Comparison of ENCODE assay signal across 11 cellular contexts in genomic region chr4:6746721-6747689, GRCh38. TPM values are rescaled to one million over a fixed set of nuclear protein-coding genes. Genes with fewer than 3 reads are reported as not detected.
A peak's percentile ranks its signal among the peaks of the same experiment; 100 is the strongest.
DNase-seq lines count a peak whose midpoint lies in the region; ATAC-seq, FAIRE-seq and TF ChIP-seq lines count a peak whose summit lies in the region.
"Had no signal": no experiment of that assay in that cellular context is flagged by ENCODE, and none has a peak within 500 bp of the region (broad histone marks: within the 10 kb centered on the region; RNA-seq: fewer than 3 reads in every experiment).

No MANE protein-coding gene starts in this region.

- H4K20me1 ChIP-seq in astrocyte (ENCODE audit: insufficient read depth, low read length) = no peaks in the 10 kb centered on the region

- H3K36me3 Mint-ChIP-seq in astrocyte (ENCODE audit: low read depth, unreplicated experiment) = no peaks in the 10 kb centered on the region

- H3K9me3 Mint-ChIP-seq in astrocyte (ENCODE audit: unreplicated experiment) = no peaks in the 10 kb centered on the region
- H3K9me3 Mint-ChIP-seq: T-helper 1 cell treated with Interleukin-12 subunit alpha and Interleukin-12 subunit beta and Interleukin-4 antibody, amounts not matched to agents 30 μg/mL and 1 μg/mL, for 36 hours had no signal

- FAIRE-seq in astrocyte (lab: Jason Lieb, UNC) = no peak
- FAIRE-seq: islet of Langerhans had no signal

- CTCF ChIA-PET in A673 (lab: Charles Lee) = no interaction called here

- no peak overlapping the region for H3K4me3 Mint-ChIP-seq in astrocyte (ENCODE audit: unreplicated experiment)
- H3K4me3 Mint-ChIP-seq: T-helper 1 cell treated with Interleukin-12 subunit alpha and Interleukin-12 subunit beta and Interleukin-4 antibody, amounts not matched to agents 30 μg/mL and 1 μg/mL, for 36 hours had no signal

- H3K9ac ChIP-seq in astrocyte (ENCODE audit: low read length) = no peak overlapping the region

- H3K36me3 ChIP-seq in astrocyte (ENCODE audit: insufficient read depth, low read length) (no peaks in the 10 kb centered on the region), testis (ENCODE audit: low read depth, missing control alignments) (no peaks in the 10 kb centered on the region), sigmoid colon (no peaks in the 10 kb centered on the region), A673 (ENCODE audit: insufficient read depth, low read length, poor library complexity, severe bottlenecking) (no peaks in the 10 kb centered on the region)

- H3K79me2 ChIP-seq in astrocyte (ENCODE audit: insufficient read depth, low read length) = no peaks in the 10 kb centered on the region

- H3K4me3 ChIP-seq in astrocyte (ENCODE audit: insufficient read depth, low read depth, low read length) (no peak overlapping the region), testis (no peak overlapping the region), sigmoid colon (no peak overlapping the region), A673 (ENCODE audit: low read depth, low read length, poor library complexity, severe bottlenecking) (no peak overlapping the region)

- no TSS peak for BruUV-seq in A673 (replicated peaks; lab: Mats Ljungman, UMichigan)

- intact Hi-C loops in testis (cut with DNase I; ENCODE audit: low total_unique reads) (no loop called here), sigmoid colon (cut with DNase I) (no loop called here), A673 (cut with micrococcal nuclease; ENCODE audit: unreplicated experiment) (no loop called here)

- H3K4me1 Mint-ChIP-seq in astrocyte (ENCODE audit: low read depth, unreplicated experiment) = no peaks in the 10 kb centered on the region

- TF ChIP-seq POLR2A in testis (IDR thresholded peaks at IDR 0.05) = no peak
- no peak for TF ChIP-seq POLR2A in sigmoid colon (IDR thresholded peaks at IDR 0.05)

- H3K27me3 ChIP-seq in astrocyte (ENCODE audit: insufficient read depth, low read length) (no peaks in the 10 kb centered on the region), testis (no peaks in the 10 kb centered on the region), sigmoid colon (no peaks in the 10 kb centered on the region), A673 (replicated peaks; ENCODE audit: insufficient read depth, low read depth, low read length, poor library complexity) (no peaks in the 10 kb centered on the region)

- no peaks in the 10 kb centered on the region for H3K27me3 Mint-ChIP-seq in astrocyte (ENCODE audit: low read depth, unreplicated experiment)

- 44 to 55% methylated on average over 17 to 22 of the region's 25 CpGs for WGBS in testis, 2 donors
- 23 to 68% methylated on average over 25 of the region's 25 CpGs for WGBS in sigmoid colon, 2 donors

- no peak overlapping the region for H3K27ac Mint-ChIP-seq in astrocyte (ENCODE audit: unreplicated experiment)
- H3K27ac Mint-ChIP-seq: T-helper 1 cell treated with Interleukin-12 subunit alpha and Interleukin-12 subunit beta and Interleukin-4 antibody, amounts not matched to agents 30 μg/mL and 1 μg/mL, for 36 hours had no signal

- no peak overlapping the region for H3K4me2 ChIP-seq in astrocyte (ENCODE audit: low read length)

- POLR2A ChIA-PET in A673 (lab: Charles Lee; ENCODE audit: low non-redundant PET) = no interaction called here

- peak overlapping the region; percentile 34 for H2AFZ ChIP-seq in astrocyte (ENCODE audit: low read depth, low read length)

- peak; percentile 45 for DNase-seq in M059J (ENCODE audit: low read depth)
- DNase-seq in astrocyte (ENCODE audit: low read depth) = peak; percentile 33
- peak; percentile 86 for DNase-seq in left lobe of liver (ENCODE audit: low spot score)
- DNase-seq in testis = peak; percentile 70
- DNase-seq in sigmoid colon = no peak
- no peak for DNase-seq in SW 1271 (lab: John Stamatoyannopoulos, UW)
- no peak for DNase-seq in A673 (ENCODE audit: low spot score)
- no peak for DNase-seq in NCI-H1436 treated with DMSO at 0.1 percent for 48 hours (lab: John Stamatoyannopoulos, UW)
- DNase-seq: NCI-H1436 had no signal

- ATAC-seq in left lobe of liver = peak; percentile 47

- no peak for TF ChIP-seq CTCF in astrocyte (IDR thresholded peaks at IDR 0.05; ENCODE audit: insufficient read depth, low read depth, low read length)
- TF ChIP-seq CTCF in testis (IDR thresholded peaks at IDR 0.05) = no peak
- TF ChIP-seq CTCF in sigmoid colon (IDR thresholded peaks at IDR 0.05) = no peak
- TF ChIP-seq CTCF in A673 (conservative IDR thresholded peaks at IDR 0.05; ENCODE audit: low read depth, low read length) = no peak

- H3K27ac ChIP-seq in astrocyte (ENCODE audit: low read depth, low read length) = no peak overlapping the region
- H3K27ac ChIP-seq in testis = no peak overlapping the region
- H3K27ac ChIP-seq in sigmoid colon = peak overlapping the region in 1 of 4 donors; percentile 22
- no peak overlapping the region for H3K27ac ChIP-seq in A673 (ENCODE audit: low read depth, low read length, poor library complexity, severe bottlenecking)

- H3K4me1 ChIP-seq in astrocyte (ENCODE audit: insufficient read depth, low read length) (peaks cover 14% of the 10 kb centered on the region), testis (peaks cover 33% of the 10 kb centered on the region), sigmoid colon (peaks cover 0 to 11% (median 3%) of the 10 kb centered on the region in 4 donors), A673 (ENCODE audit: insufficient read depth, low read length, poor library complexity, severe bottlenecking) (no peaks in the 10 kb centered on the region)

- H3K9me3 ChIP-seq in astrocyte (ENCODE audit: insufficient read depth, low read depth, low read length) = no peaks in the 10 kb centered on the region
- H3K9me3 ChIP-seq in testis = no peaks in the 10 kb centered on the region
- H3K9me3 ChIP-seq in sigmoid colon = no peaks in the 10 kb centered on the region
- H3K9me3 ChIP-seq in A673 (ENCODE audit: low read depth, low read length, poor library complexity, severe bottlenecking) = no peaks in the 10 kb centered on the region

- TF ChIP-seq EP300 in sigmoid colon (IDR thresholded peaks at IDR 0.05) = no peak

RNA-seq across cellular contexts. Expression of gene BLOC1S4, which starts 31.0 kb away (rescaled TPM):
- 15.4 and 18.9 TPM in 2 replicates for total RNA-seq in M059J (2014; rRNA removed; shearing (Covaris generic))
- total RNA-seq in astrocyte (20.9 and 21.2 TPM in 2 replicates), left lobe of liver (6.5 TPM), testis (10 to 100 TPM; 21.3 to 27.3 TPM), sigmoid colon (10 to 100 TPM in 3 of 4 donors, 1 to 10 TPM in 1; 9.1 to 19.7 (median 14.6) TPM), A673 (2021) (12.3 and 13.2 TPM in 2 replicates)
- polyA plus RNA-seq in testis (ENCODE audit: insufficient read depth, low read depth, low replicate concordance) (10.2 TPM), sigmoid colon (10 to 100 TPM; 12.4 to 14.1 (median 13.2) TPM)

RNA-seq across cellular contexts. Expression of gene KIAA0232, which starts 35.5 kb away (rescaled TPM):
- total RNA-seq in M059J (2014; rRNA removed; shearing (Covaris generic)) = 14.3 and 18.5 TPM in 2 replicates
- total RNA-seq in astrocyte = 25.0 and 27.6 TPM in 2 replicates
- total RNA-seq in left lobe of liver = 16.6 TPM
- total RNA-seq in testis = 10 to 100 TPM; 47.9 to 48.0 TPM
- polyA plus RNA-seq in testis (ENCODE audit: insufficient read depth, low read depth, low replicate concordance) = 22.7 TPM
- 10 to 100 TPM; 23.8 to 67.9 (median 46.2) TPM for total RNA-seq in sigmoid colon
- 10 to 100 TPM in 1 of 3 donors, 1 to 10 TPM in 2; 7.8 to 15.5 (median 9.7) TPM for polyA plus RNA-seq in sigmoid colon
- 30.2 and 33.3 TPM in 2 replicates for total RNA-seq in A673 (2021)

RNA-seq across cellular contexts. Expression of gene MRFAP1L1, which starts 37.3 kb away (rescaled TPM):
- 56.0 and 81.2 TPM in 2 replicates for total RNA-seq in M059J (2014; rRNA removed; shearing (Covaris generic))
- 33.2 and 36.8 TPM in 2 replicates for total RNA-seq in astrocyte
- total RNA-seq in left lobe of liver = 26.7 TPM
- 10 to 100 TPM; 40.8 to 60.5 TPM for total RNA-seq in testis
- 42.9 TPM for polyA plus RNA-seq in testis (ENCODE audit: insufficient read depth, low read depth, low replicate concordance)
- 10 to 100 TPM; 53.5 to 82.8 (median 64.8) TPM for total RNA-seq in sigmoid colon
- polyA plus RNA-seq in sigmoid colon = 10 to 100 TPM; 40.7 to 49.0 (median 48.6) TPM
- total RNA-seq in A673 (2021) = 60.8 and 61.0 TPM in 2 replicates

RNA-seq across cellular contexts. Expression of gene S100P, which starts 53.3 kb away (rescaled TPM):
- total RNA-seq in M059J (2014; rRNA removed; shearing (Covaris generic)) = not detected in 2 replicates
- not detected in 2 replicates for total RNA-seq in astrocyte
- 2.3 TPM for total RNA-seq in left lobe of liver
- total RNA-seq in testis = 1 to 10 TPM in 1 of 2 donors, under 1 TPM in 1; 0.19 to 2.1 TPM
- polyA plus RNA-seq in testis (ENCODE audit: insufficient read depth, low read depth, low replicate concordance) = 3.5 TPM
- under 1 TPM in 1 of 4 donors, not detected in 3; 0.41 TPM for total RNA-seq in sigmoid colon
- polyA plus RNA-seq in sigmoid colon = 100 to 1,000 TPM; 110 to 488 (median 396) TPM
- 0.45 and 0.98 TPM in 2 replicates for total RNA-seq in A673 (2021)

Comparison
In these comparisons a context has a peak if more than half of its experiments do, and no peak if none do; other contexts are left out.
1. DNase-seq: peak in M059J (single experiment), astrocyte (single experiment), left lobe of liver (single experiment) and testis (single experiment); none in sigmoid colon (single experiment), SW 1271 (0 of 2), A673 (single experiment) and NCI-H1436 treated with DMSO at 0.1 percent for 48 hours (single experiment).